In the genomic region with DNA sequence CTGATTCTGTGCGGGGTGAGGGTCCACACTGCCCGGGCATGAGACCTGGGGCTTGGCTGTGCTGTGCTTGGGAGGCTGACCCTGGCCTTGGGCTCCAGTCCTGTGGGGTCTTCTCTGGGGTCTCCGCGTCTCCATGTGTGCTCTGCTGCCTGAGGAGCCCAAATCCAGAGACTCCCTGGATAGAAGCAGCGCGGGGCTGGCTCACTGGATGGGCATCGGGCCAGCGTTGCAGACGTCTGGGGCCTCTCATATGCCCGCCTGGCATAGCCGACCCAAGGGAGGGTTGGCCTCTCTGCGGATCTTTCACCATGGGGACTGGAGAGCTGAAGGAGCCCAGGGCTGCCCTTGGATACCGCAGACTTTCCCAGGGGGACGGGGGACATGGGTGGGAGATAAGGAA, we compare ENCODE assay signal across 2 cellular contexts. TPM values are rescaled to one million over a fixed set of nuclear protein-coding genes. Genes with fewer than 3 reads are reported as not detected.
"Had no signal": no experiment of that assay in that cellular context is flagged by ENCODE, and none has a peak within 500 bp of the region (broad histone marks: within the 10 kb centered on the region; RNA-seq: fewer than 3 reads in every experiment).

No MANE protein-coding gene starts in this region.

RNA-seq across cellular contexts. Expression of gene CACNA1B, which starts 12.4 kb away (rescaled TPM):
- total RNA-seq: esophagus mucosa, esophagus squamous epithelium had no signal
